In genomic region chr9:112048924-112049785, GRCh38 we compare ENCODE assay signal across 2 cellular contexts.
TF ChIP-seq lines count a peak whose summit lies in the region.

No MANE protein-coding gene starts in this region.

TF ChIP-seq in liver, 16 proteins besides CTCF, POLR2A, EP300 and RAD21:
- TF ChIP-seq REST (IDR thresholded peaks at IDR 0.05) (no peak), NR2F2 (IDR thresholded peaks at IDR 0.05) (peak; percentile 33), TAF1 (conservative IDR thresholded peaks at IDR 0.05) (no peak), FOXA2 (IDR thresholded peaks at IDR 0.05) (no peak), HNF4A (conservative IDR thresholded peaks at IDR 0.05) (peak in 1 of 2 donors; percentile 29)

TF ChIP-seq in HepG2, 621 proteins besides CTCF, POLR2A, EP300 and RAD21 (continued from another document):
- TF ChIP-seq ZBTB3 (CRISPR knock-in tag; IDR thresholded peaks at IDR 0.05; ENCODE audit: borderline replicate concordance, low read depth) (no peak), IRX3 (CRISPR knock-in tag; IDR thresholded peaks at IDR 0.05; ENCODE audit: borderline replicate concordance, low read depth) (no peak), NFIB (CRISPR knock-in tag; IDR thresholded peaks at IDR 0.05; ENCODE audit: borderline replicate concordance) (no peak), TRIM24 (CRISPR knock-in tag; IDR thresholded peaks at IDR 0.05) (no peak), HNF1A (IDR thresholded peaks at IDR 0.05; ENCODE audit: low read depth) (no peak), HNF1A (CRISPR knock-in tag; IDR thresholded peaks at IDR 0.05; ENCODE audit: borderline replicate concordance) (no peak), HMGXB3 (CRISPR knock-in tag; IDR thresholded peaks at IDR 0.05; ENCODE audit: borderline replicate concordance) (no peak), ZNF263 (CRISPR knock-in tag; IDR thresholded peaks at IDR 0.05) (no peak), RBM22 (optimal IDR thresholded peaks at IDR 0.05; ENCODE audit: low read length) (no peak), SOX13 (IDR thresholded peaks at IDR 0.05) (no peak), SOX13 (CRISPR knock-in tag; conservative IDR thresholded peaks at IDR 0.05 in 1 of 2, IDR thresholded peaks at IDR 0.05 in 1 of 2) (no peak)
